ENCODE assay signal across 8 cellular contexts in the genomic region with DNA sequence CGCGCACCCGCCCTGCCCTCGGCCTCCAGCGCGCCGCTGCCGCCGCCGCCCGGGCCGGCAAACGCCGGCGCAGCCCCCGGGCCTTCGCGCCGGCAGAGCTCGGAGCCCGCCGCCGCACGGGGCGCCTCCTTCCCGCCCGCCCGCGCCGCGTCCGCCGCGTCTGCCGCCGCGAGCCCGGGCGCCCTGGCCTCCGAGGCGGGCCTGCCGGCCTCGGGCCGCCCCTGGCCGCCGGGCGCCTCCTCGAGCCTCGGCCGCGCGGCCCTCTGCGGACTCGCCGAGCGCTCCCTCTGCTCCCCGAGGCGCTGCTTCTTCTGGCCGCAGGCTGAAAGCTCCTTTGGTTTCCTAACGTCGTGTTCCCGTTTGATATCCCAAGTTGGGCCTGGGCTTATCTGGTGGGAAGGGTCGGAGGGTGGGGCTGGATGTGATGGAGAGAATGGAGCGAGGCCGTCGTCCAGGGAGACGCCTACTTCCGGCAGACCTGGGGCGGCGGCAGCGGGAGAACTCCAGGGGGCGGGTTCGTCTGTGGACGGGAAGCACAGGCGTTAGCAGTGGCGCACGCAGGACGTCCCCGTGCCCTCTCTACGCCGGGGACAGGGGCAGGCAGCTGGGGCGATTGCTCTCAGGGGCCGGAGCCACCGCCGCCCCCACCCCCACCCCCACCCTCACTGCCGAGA.
DNase-seq lines count a peak whose midpoint lies in the region; ATAC-seq lines count a peak whose summit lies in the region.

No MANE protein-coding gene starts in this region.

- H3K27me3 ChIP-seq in CD4-positive, CD25-positive, alpha-beta regulatory T cell (ENCODE audit: control insufficient read depth, insufficient read depth, low read length): peaks cover 14% of the 10 kb centered on the region
- peaks cover 9% of the 10 kb centered on the region for H3K27me3 ChIP-seq in ectodermal cell (ENCODE audit: control insufficient read depth, insufficient read depth, low read length, poor library complexity, severe bottlenecking)

- peak overlapping the region; percentile 68 to 86 (median 78) for H3K4me3 Mint-ChIP-seq in CD4-positive, CD25-positive, alpha-beta regulatory T cell
- H3K4me3 Mint-ChIP-seq in activated CD4-positive, alpha-beta memory T cell treated with anti-CD3 and anti-CD28 coated beads, Interleukin-2, amount 10 ng/mL, durations not matched to agents 7 days and 5 days: peak overlapping the region; percentile 84

- peaks cover 32% of the 10 kb centered on the region for H3K27me3 Mint-ChIP-seq in CD4-positive, CD25-positive, alpha-beta regulatory T cell
- peaks cover 26% of the 10 kb centered on the region for H3K27me3 Mint-ChIP-seq in activated CD4-positive, alpha-beta memory T cell treated with anti-CD3 and anti-CD28 coated beads, Interleukin-2, amount 10 ng/mL, durations not matched to agents 7 days and 5 days

- H3K36me3 Mint-ChIP-seq in CD4-positive, CD25-positive, alpha-beta regulatory T cell: no peaks in the 10 kb centered on the region
- H3K36me3 Mint-ChIP-seq in activated CD4-positive, alpha-beta memory T cell treated with anti-CD3 and anti-CD28 coated beads, Interleukin-2, amount 10 ng/mL, durations not matched to agents 7 days and 5 days (ENCODE audit: low read depth): no peaks in the 10 kb centered on the region

- no peak overlapping the region for H3K27ac ChIP-seq in CD4-positive, CD25-positive, alpha-beta regulatory T cell (ENCODE audit: insufficient read depth, low read length, poor library complexity, severe bottlenecking)
- H3K27ac ChIP-seq in ectodermal cell (ENCODE audit: insufficient read depth, low read depth, low read length, poor library complexity, severe bottlenecking): peak overlapping the region; percentile 55

- no peaks in the 10 kb centered on the region for H3K4me1 ChIP-seq in CD4-positive, CD25-positive, alpha-beta regulatory T cell (ENCODE audit: control insufficient read depth, insufficient read depth, low read length, poor library complexity, severe bottlenecking)
- H3K4me1 ChIP-seq in ectodermal cell (ENCODE audit: control insufficient read depth, insufficient read depth, low read length): peaks cover 13% of the 10 kb centered on the region

- POLR2A ChIA-PET in activated CD4-positive, alpha-beta memory T cell treated with anti-CD3 and anti-CD28 coated beads, Interleukin-2, amount 10 ng/mL, durations not matched to agents 7 days and 5 days (lab: Charles Lee): interaction anchor here (1.0 to 1.7 kb wide), 5 partner anchors 18 to 221 kb away, joined by 3 to 6 read pairs (median 3); a partner anchor contains a TSS

- peak overlapping the region in 2 of 3 donors; percentile 60 to 74 for H3K27ac Mint-ChIP-seq in CD4-positive, CD25-positive, alpha-beta regulatory T cell
- H3K27ac Mint-ChIP-seq in activated CD4-positive, alpha-beta memory T cell treated with anti-CD3 and anti-CD28 coated beads, Interleukin-2, amount 10 ng/mL, durations not matched to agents 7 days and 5 days: peak overlapping the region; percentile 33

- CTCF ChIA-PET in activated CD4-positive, alpha-beta memory T cell treated with anti-CD3 and anti-CD28 coated beads, Interleukin-2, amount 10 ng/mL, durations not matched to agents 7 days and 5 days (lab: Charles Lee): interaction anchor here (0.6 to 4.4 kb wide), 11 partner anchors 16 to 371 kb away, joined by 3 to 36 read pairs (median 4); no protein-coding TSS in a partner anchor

- H3K9me3 Mint-ChIP-seq in CD4-positive, CD25-positive, alpha-beta regulatory T cell: peaks cover 0 to 2% (median 0%) of the 10 kb centered on the region in 7 donors
- no peaks in the 10 kb centered on the region for H3K9me3 Mint-ChIP-seq in activated CD4-positive, alpha-beta memory T cell treated with anti-CD3 and anti-CD28 coated beads, Interleukin-2, amount 10 ng/mL, durations not matched to agents 7 days and 5 days

- H3K4me3 ChIP-seq in CD4-positive, CD25-positive, alpha-beta regulatory T cell (ENCODE audit: low read depth, low read length): peak overlapping the region; percentile 33
- H3K4me3 ChIP-seq in ectodermal cell (ENCODE audit: insufficient read depth, low read depth, low read length): peak overlapping the region; percentile 54

- peak; percentile 11 to 46 (median 21) for DNase-seq in CD4-positive, CD25-positive, alpha-beta regulatory T cell
- DNase-seq in NCI-H526 (lab: John Stamatoyannopoulos, UW) (peak; percentile 86 to 96), lung microvascular endothelial cell (ENCODE audit: low read depth in 2 of 2) (peak; percentile 69 to 74)
- peak; percentile 66 for DNase-seq in activated CD4-positive, alpha-beta memory T cell treated with anti-CD3 and anti-CD28 coated beads, Interleukin-2, amount 10 ng/mL, durations not matched to agents 7 days and 5 days
- peak; percentile 38 for DNase-seq in stimulated activated CD8-positive, alpha-beta memory T cell treated with anti-CD3 and anti-CD28 coated beads, Interleukin-12 subunit alpha, Interleukin-12 subunit beta, amount 100 ng/mL, for 1 hour (ENCODE audit: low read depth)

- no peaks in the 10 kb centered on the region for H3K36me3 ChIP-seq in CD4-positive, CD25-positive, alpha-beta regulatory T cell (ENCODE audit: control insufficient read depth, insufficient read depth, low read length)
- H3K36me3 ChIP-seq in ectodermal cell (ENCODE audit: control insufficient read depth, insufficient read depth, low read length): no peaks in the 10 kb centered on the region

- peak; percentile 58 to 64 for ATAC-seq in CD4-positive, CD25-positive, alpha-beta regulatory T cell (ENCODE audit: low read depth in 2 of 2)
- ATAC-seq in GM19397 (IDR thresholded peaks at IDR 0.05; ENCODE audit: unreplicated experiment): peak; percentile 83
- ATAC-seq in HG03469 (IDR thresholded peaks at IDR 0.05; ENCODE audit: unreplicated experiment): peak; percentile 68

- peaks cover 4 to 16% (median 7%) of the 10 kb centered on the region in 4 donors for H3K4me1 Mint-ChIP-seq in CD4-positive, CD25-positive, alpha-beta regulatory T cell
- peaks cover 14% of the 10 kb centered on the region for H3K4me1 Mint-ChIP-seq in activated CD4-positive, alpha-beta memory T cell treated with anti-CD3 and anti-CD28 coated beads, Interleukin-2, amount 10 ng/mL, durations not matched to agents 7 days and 5 days

- WGBS in ectodermal cell, 2 experiments: 0 to 1% methylated on average over 82 to 85 of the region's 86 CpGs

- H3K9me3 ChIP-seq in CD4-positive, CD25-positive, alpha-beta regulatory T cell (ENCODE audit: control insufficient read depth in 2 of 2, low read length in 2 of 2): no peaks in the 10 kb centered on the region
- no peaks in the 10 kb centered on the region for H3K9me3 ChIP-seq in ectodermal cell (ENCODE audit: control insufficient read depth, low read length)

Comparison
In these comparisons a context has a peak if more than half of its experiments do, and no peak if none do; other contexts are left out.
1. DNase-seq: peak in every context shown above with its lines; median percentile 91 in NCI-H526; 72 in lung microvascular endothelial cell; 66 in activated CD4-positive, alpha-beta memory T cell treated with anti-CD3 and anti-CD28 coated beads, Interleukin-2, amount 10 ng/mL, durations not matched to agents 7 days and 5 days; 38 in stimulated activated CD8-positive, alpha-beta memory T cell treated with anti-CD3 and anti-CD28 coated beads, Interleukin-12 subunit alpha, Interleukin-12 subunit beta, amount 100 ng/mL, for 1 hour; 21 in CD4-positive, CD25-positive, alpha-beta regulatory T cell.